Comparison of ENCODE assay signal across 9 cellular contexts in genomic region chr3:196624008-196624790, GRCh38. TPM values are rescaled to one million over a fixed set of nuclear protein-coding genes. Genes with fewer than 3 reads are reported as not detected.
A peak's percentile ranks its signal among the peaks of the same experiment; 100 is the strongest.
DNase-seq lines count a peak whose midpoint lies in the region; ATAC-seq and TF ChIP-seq lines count a peak whose summit lies in the region.
"Had no signal": no experiment of that assay in that cellular context is flagged by ENCODE, and none has a peak within 500 bp of the region (broad histone marks: within the 10 kb centered on the region; RNA-seq: fewer than 3 reads in every experiment).

No MANE protein-coding gene starts in this region.

- WGBS in psoas muscle, 3 donors = 61 to 69% (median 68%) methylated on average over 12 of the region's 12 CpGs

- ATAC-seq in HG03342 (IDR thresholded peaks at IDR 0.05; ENCODE audit: unreplicated experiment) (peak; percentile 48), psoas muscle (no peak), PC-3 (no peak)

- H3K9me3 ChIP-seq in psoas muscle = no peaks in the 10 kb centered on the region
- H3K9me3 ChIP-seq in PC-3 (ENCODE audit: low read length) = no peaks in the 10 kb centered on the region

- H3K9ac ChIP-seq in PC-3 (ENCODE audit: low read length) = no peak overlapping the region

- DNase-seq in GM10248 (ENCODE audit: extremely low spot score) (peak; percentile 67), neural crest cell (ENCODE audit: low read depth, low spot score) (no peak), psoas muscle (no peak), PC-3 (no peak), NCI-H82 (lab: John Stamatoyannopoulos, UW) (no peak), NCI-H1436 (lab: John Stamatoyannopoulos, UW) (no peak)
- DNase-seq in activated naive CD4-positive, alpha-beta T cell treated with anti-CD3 and anti-CD28 coated beads, Interleukin-2, amount 50 U/mL, for 16 hours = peak; percentile 48
- DNase-seq: small intestine had no signal

- H3K27ac ChIP-seq in psoas muscle (no peak overlapping the region), PC-3 (ENCODE audit: low read length) (no peak overlapping the region)

- TF ChIP-seq CTCF in GM10248 (IDR thresholded peaks at IDR 0.05; ENCODE audit: control extremely low read depth, extremely low read depth, low read depth, missing control alignments) (no peak), neural crest cell (conservative IDR thresholded peaks at IDR 0.05) (no peak), psoas muscle (IDR thresholded peaks at IDR 0.05) (no peak), PC-3 (conservative IDR thresholded peaks at IDR 0.05; ENCODE audit: low read depth, low read length) (no peak)

- no peaks in the 10 kb centered on the region for H3K9me3 Mint-ChIP-seq in neural crest cell

- no peaks in the 10 kb centered on the region for H3K36me3 Mint-ChIP-seq in neural crest cell (ENCODE audit: low read depth)

- H3K27ac Mint-ChIP-seq in neural crest cell (ENCODE audit: unreplicated experiment) = peak overlapping the region; percentile 92

- H3K79me2 ChIP-seq in PC-3 (ENCODE audit: low read length) = no peaks in the 10 kb centered on the region

- no peaks in the 10 kb centered on the region for H3K36me3 ChIP-seq in psoas muscle (ENCODE audit: insufficient read depth in 1 of 2, low read depth in 1 of 2)
- no peaks in the 10 kb centered on the region for H3K36me3 ChIP-seq in PC-3 (ENCODE audit: low read depth, low read length)

- H3K4me3 ChIP-seq in psoas muscle (no peak overlapping the region), PC-3 (ENCODE audit: low read length) (no peak overlapping the region)

- H3K27me3 Mint-ChIP-seq in neural crest cell (ENCODE audit: low read depth) = no peaks in the 10 kb centered on the region

- H3K9me2 ChIP-seq in PC-3 (replicated peaks; ENCODE audit: low read length) = 0 out of 2 replicates have a peak, but pooled peaks cover 2% of the 10 kb centered on the region

- CTCF ChIA-PET in GM10248 (lab: Yijun Ruan, JAX) (interaction anchor here (0.9 to 1.8 kb wide), 2 partner anchors 15 to 317 kb away, joined by 4 to 5 read pairs; no protein-coding TSS in a partner anchor), PC-3 (lab: Charles Lee) (no interaction called here)

- H2AFZ ChIP-seq in PC-3 (ENCODE audit: low read length) = no peak overlapping the region

- H3F3A ChIP-seq in PC-3 (ENCODE audit: low read length, unreplicated experiment) = no peaks in the 10 kb centered on the region

- H3K4me1 ChIP-seq in psoas muscle = no peaks in the 10 kb centered on the region
- peaks cover 13% of the 10 kb centered on the region for H3K4me1 ChIP-seq in PC-3 (ENCODE audit: insufficient read depth, low read length)

- BruUV-seq in PC-3 (replicated peaks; lab: Mats Ljungman, UMichigan) = no TSS peak

- intact Hi-C loops in psoas muscle (cut with DNase I) (no loop called here), PC-3 (cut with micrococcal nuclease) (no loop called here)

- no peaks in the 10 kb centered on the region for H3K27me3 ChIP-seq in psoas muscle (ENCODE audit: insufficient read depth in 3 of 3, low read length in 2 of 3)
- no peaks in the 10 kb centered on the region for H3K27me3 ChIP-seq in PC-3 (ENCODE audit: low read length)

- no peak overlapping the region for H3K4me2 ChIP-seq in PC-3 (ENCODE audit: low read length)

- POLR2A ChIA-PET in GM10248 (lab: Yijun Ruan, JAX) = interaction anchor here (0.5 kb wide), 1 partner anchor 21 kb away, joined by 3 read pairs; no protein-coding TSS in a partner anchor
- POLR2A ChIA-PET in PC-3 (lab: Charles Lee; ENCODE audit: unreplicated experiment) = no interaction called here

- H4K20me1 ChIP-seq in PC-3 (ENCODE audit: low read length) = no peaks in the 10 kb centered on the region

- H3K4me1 Mint-ChIP-seq in neural crest cell = peaks cover 35% of the 10 kb centered on the region

- peak overlapping the region; percentile 20 for H3K4me3 Mint-ChIP-seq in neural crest cell

RNA-seq across cellular contexts. Expression of gene NRROS, which starts 15.3 kb away (rescaled TPM):
- total RNA-seq in neural crest cell (0.52 and 1.5 TPM in 2 replicates), psoas muscle (1 to 10 TPM; 1.9 to 3.0 (median 2.6) TPM), PC-3 (2014; rRNA removed) (0.07 and 0.29 TPM in 2 replicates)
- polyA plus RNA-seq in psoas muscle = 1 to 10 TPM in 1 of 3 donors, under 1 TPM in 2; 0.83 to 1.7 (median 0.83) TPM

RNA-seq across cellular contexts. Expression of gene FBXO45, which starts 55.7 kb away (rescaled TPM):
- total RNA-seq in neural crest cell (16.9 and 17.9 TPM in 2 replicates), psoas muscle (10 to 100 TPM; 11.0 to 21.1 (median 14.6) TPM), PC-3 (2014; rRNA removed) (20.8 and 22.3 TPM in 2 replicates)
- 10 to 100 TPM in 2 of 3 donors, 1 to 10 TPM in 1; 9.2 to 37.0 (median 20.4) TPM for polyA plus RNA-seq in psoas muscle

RNA-seq across cellular contexts. Expression of gene WDR53, which starts 55.8 kb away (rescaled TPM):
- 13.4 and 16.1 TPM in 2 replicates for total RNA-seq in neural crest cell
- total RNA-seq in psoas muscle = 10 to 100 TPM in 2 of 4 donors, 1 to 10 TPM in 2; 4.4 to 15.9 (median 10.4) TPM
- polyA plus RNA-seq in psoas muscle = 10 to 100 TPM in 2 of 3 donors, 1 to 10 TPM in 1; 8.5 to 18.9 (median 10.5) TPM
- total RNA-seq in PC-3 (2014; rRNA removed) = 11.7 and 17.4 TPM in 2 replicates

Comparison
In these comparisons a context has a peak if more than half of its experiments do, and no peak if none do; other contexts are left out.
1. DNase-seq: peak in GM10248 (single experiment) and activated naive CD4-positive, alpha-beta T cell treated with anti-CD3 and anti-CD28 coated beads, Interleukin-2, amount 50 U/mL, for 16 hours (single experiment); none in neural crest cell (single experiment), psoas muscle (0 of 2), PC-3 (single experiment), NCI-H82 (single experiment) and NCI-H1436 (single experiment).